Comparison of ENCODE assay signal across 8 cellular contexts in genomic region chr18:54222922-54223567, GRCh38. TPM values are rescaled to one million over a fixed set of nuclear protein-coding genes. Genes with fewer than 3 reads are reported as not detected.
A peak's percentile ranks its signal among the peaks of the same experiment; 100 is the strongest.
DNase-seq lines count a peak whose midpoint lies in the region; ATAC-seq and TF ChIP-seq lines count a peak whose summit lies in the region.

No MANE protein-coding gene starts in this region.

- H3K4me3 ChIP-seq in heart left ventricle = peak overlapping the region; percentile 50 to 92 (median 77)
- H3K4me3 ChIP-seq in liver (ENCODE audit: low read depth in 1 of 3, low read length in 3 of 3) = peak overlapping the region; percentile 56 to 98 (median 77)
- H3K4me3 ChIP-seq in stomach smooth muscle (ENCODE audit: low read length in 2 of 2) = peak overlapping the region; percentile 74 to 77

- peak; percentile 74 for TF ChIP-seq RAD21 in liver (IDR thresholded peaks at IDR 0.05)

- peak overlapping the region; percentile 97 for H3K4me3 Mint-ChIP-seq in activated naive CD8-positive, alpha-beta T cell

- H3K4me1 ChIP-seq in heart left ventricle (peaks cover 0 to 59% (median 27%) of the 10 kb centered on the region in 12 donors), liver (ENCODE audit: control insufficient read depth in 4 of 4, insufficient read depth in 4 of 4, low read length in 3 of 4) (peaks cover 11 to 29% (median 16%) of the 10 kb centered on the region in 4 donors), stomach smooth muscle (ENCODE audit: control insufficient read depth, insufficient read depth, low read length) (peaks cover 4% of the 10 kb centered on the region)

- TF ChIP-seq CTCF in heart left ventricle (IDR thresholded peaks at IDR 0.05) (peak in 5 of 12 donors; percentile 7 to 18 (median 11)), liver (IDR thresholded peaks at IDR 0.05; ENCODE audit: low read depth, low read length, missing input control) (peak; percentile 18)

- H3K27me3 ChIP-seq in heart left ventricle = no peaks in the 10 kb centered on the region
- H3K27me3 ChIP-seq in liver (ENCODE audit: control insufficient read depth in 4 of 4, insufficient read depth in 4 of 4, low read length in 3 of 4) = no peaks in the 10 kb centered on the region
- H3K27me3 ChIP-seq in stomach smooth muscle (ENCODE audit: control insufficient read depth in 1 of 2, insufficient read depth in 2 of 2, low read length in 2 of 2) = no peaks in the 10 kb centered on the region

- intact Hi-C loops in heart left ventricle (cut with DNase I) = loop anchor here in 5 of 10 donors (10.0 kb wide), 1 partner anchor 132 kb away; the partner anchor contains the start of genes C18orf54 (in 5 of the 5) and STARD6 (in 5 of the 5)
- intact Hi-C loops in left ventricle myocardium superior (cut with micrococcal nuclease) = no loop called here

- TF ChIP-seq POLR2A in heart left ventricle (IDR thresholded peaks at IDR 0.05) = no peak

- ATAC-seq in heart left ventricle (no peak), left ventricle myocardium superior (no peak), HG02840 (IDR thresholded peaks at IDR 0.05; ENCODE audit: low FRiP score, unreplicated experiment) (peak; percentile 25)

- H3K9me3 Mint-ChIP-seq in activated naive CD8-positive, alpha-beta T cell (ENCODE audit: low read depth) = no peaks in the 10 kb centered on the region

- peaks cover 54% of the 10 kb centered on the region for H3K4me1 Mint-ChIP-seq in activated naive CD8-positive, alpha-beta T cell (ENCODE audit: low read depth)

- H3K9me3 ChIP-seq in heart left ventricle (no peaks in the 10 kb centered on the region), liver (ENCODE audit: control insufficient read depth in 4 of 4, low read length in 3 of 4) (no peaks in the 10 kb centered on the region), stomach smooth muscle (ENCODE audit: control insufficient read depth in 2 of 2, low read length in 2 of 2) (no peaks in the 10 kb centered on the region)

- no peaks in the 10 kb centered on the region for H3K36me3 ChIP-seq in heart left ventricle
- no peaks in the 10 kb centered on the region for H3K36me3 ChIP-seq in liver (ENCODE audit: control insufficient read depth in 4 of 4, insufficient read depth in 3 of 4, low read depth in 1 of 4, low read length in 3 of 4)
- H3K36me3 ChIP-seq in stomach smooth muscle (ENCODE audit: control insufficient read depth in 2 of 2, insufficient read depth in 2 of 2, low read length in 2 of 2) = no peaks in the 10 kb centered on the region

- DNase-seq in heart left ventricle (no peak), left ventricle myocardium superior (no peak), NCI-H748 treated with DMSO at 0.1 percent for 48 hours (lab: John Stamatoyannopoulos, UW) (peak; percentile 36), NCI-H524 treated with DMSO at 0.1 percent for 48 hours (lab: John Stamatoyannopoulos, UW) (no peak)

- H3K27me3 Mint-ChIP-seq in activated naive CD8-positive, alpha-beta T cell = no peaks in the 10 kb centered on the region

- H3K36me3 Mint-ChIP-seq in activated naive CD8-positive, alpha-beta T cell = peaks cover 8% of the 10 kb centered on the region

- peak overlapping the region; percentile 33 to 45 for H3K9ac ChIP-seq in liver (ENCODE audit: low read depth in 1 of 2, low read length in 2 of 2)
- H3K9ac ChIP-seq in stomach smooth muscle (ENCODE audit: low read length in 2 of 2) = peak overlapping the region; percentile 48 to 52

- H3K27ac ChIP-seq in heart left ventricle = peak overlapping the region in 9 of 12 donors; percentile 50 to 86 (median 72)
- H3K27ac ChIP-seq in liver (ENCODE audit: low read depth in 1 of 2, low read length in 2 of 2) = peak overlapping the region; percentile 65 to 72
- no peak overlapping the region for H3K27ac ChIP-seq in stomach smooth muscle (ENCODE audit: low read length)

- 10 to 20% (median 18%) methylated on average over 5 of the region's 5 CpGs for WGBS in heart left ventricle, 4 donors
- WGBS in liver = 14% methylated on average over 5 of the region's 5 CpGs

- peak overlapping the region; percentile 98 for H3K27ac Mint-ChIP-seq in activated naive CD8-positive, alpha-beta T cell

TF ChIP-seq in liver, 16 proteins besides CTCF, POLR2A, EP300 and RAD21:
- TF ChIP-seq FOXA2 (IDR thresholded peaks at IDR 0.05) = no peak
- TF ChIP-seq TAF1 (conservative IDR thresholded peaks at IDR 0.05) = no peak
- no peak for TF ChIP-seq HNF4G (IDR thresholded peaks at IDR 0.05)
- no peak for TF ChIP-seq SP1 (IDR thresholded peaks at IDR 0.05)
- TF ChIP-seq, protein P1, sequence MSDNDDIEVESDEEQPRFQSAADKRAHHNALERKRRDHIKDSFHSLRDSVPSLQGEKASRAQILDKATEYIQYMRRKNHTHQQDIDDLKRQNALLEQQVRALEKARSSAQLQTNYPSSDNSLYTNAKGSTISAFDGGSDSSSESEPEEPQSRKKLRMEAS (IDR thresholded peaks at IDR 0.05) = no peak
- TF ChIP-seq, protein P2, sequence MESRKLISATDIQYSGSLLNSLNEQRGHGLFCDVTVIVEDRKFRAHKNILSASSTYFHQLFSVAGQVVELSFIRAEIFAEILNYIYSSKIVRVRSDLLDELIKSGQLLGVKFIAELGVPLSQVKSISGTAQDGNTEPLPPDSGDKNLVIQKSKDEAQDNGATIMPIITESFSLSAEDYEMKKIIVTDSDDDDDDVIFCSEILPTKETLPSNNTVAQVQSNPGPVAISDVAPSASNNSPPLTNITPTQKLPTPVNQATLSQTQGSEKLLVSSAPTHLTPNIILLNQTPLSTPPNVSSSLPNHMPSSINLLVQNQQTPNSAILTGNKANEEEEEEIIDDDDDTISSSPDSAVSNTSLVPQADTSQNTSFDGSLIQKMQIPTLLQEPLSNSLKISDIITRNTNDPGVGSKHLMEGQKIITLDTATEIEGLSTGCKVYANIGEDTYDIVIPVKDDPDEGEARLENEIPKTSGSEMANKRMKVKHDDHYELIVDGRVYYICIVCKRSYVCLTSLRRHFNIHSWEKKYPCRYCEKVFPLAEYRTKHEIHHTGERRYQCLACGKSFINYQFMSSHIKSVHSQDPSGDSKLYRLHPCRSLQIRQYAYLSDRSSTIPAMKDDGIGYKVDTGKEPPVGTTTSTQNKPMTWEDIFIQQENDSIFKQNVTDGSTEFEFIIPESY (IDR thresholded peaks at IDR 0.05) = no peak
- no peak for TF ChIP-seq NR2F2 (IDR thresholded peaks at IDR 0.05)
- no peak for TF ChIP-seq EGR1 (IDR thresholded peaks at IDR 0.05; ENCODE audit: low read depth in 2 of 2)

RNA-seq across cellular contexts. Expression of gene MBD2, which starts 1.4 kb away (rescaled TPM):
- total RNA-seq in heart left ventricle (10 to 100 TPM; 15.9 to 74.9 (median 48.2) TPM), left ventricle myocardium superior (46.3 TPM), liver (10 to 100 TPM; 11.0 to 11.8 TPM)
- polyA plus RNA-seq in heart left ventricle (10 to 100 TPM; 16.8 to 30.9 TPM), liver (10 to 100 TPM in 1 of 2 donors, 1 to 10 TPM in 1; 9.2 to 16.2 TPM)

RNA-seq across cellular contexts. Expression of gene POLI, which starts 46.3 kb away (rescaled TPM):
- 10 to 100 TPM; 10.3 to 28.1 (median 22.5) TPM for total RNA-seq in heart left ventricle
- polyA plus RNA-seq in heart left ventricle = 1 to 10 TPM; 6.1 to 9.0 TPM
- total RNA-seq in left ventricle myocardium superior = 20.5 TPM
- total RNA-seq in liver = 10 to 100 TPM in 1 of 2 donors, 1 to 10 TPM in 1; 7.3 to 12.9 TPM
- polyA plus RNA-seq in liver = 1 to 10 TPM; 2.4 to 8.0 TPM
